In the genomic region with DNA sequence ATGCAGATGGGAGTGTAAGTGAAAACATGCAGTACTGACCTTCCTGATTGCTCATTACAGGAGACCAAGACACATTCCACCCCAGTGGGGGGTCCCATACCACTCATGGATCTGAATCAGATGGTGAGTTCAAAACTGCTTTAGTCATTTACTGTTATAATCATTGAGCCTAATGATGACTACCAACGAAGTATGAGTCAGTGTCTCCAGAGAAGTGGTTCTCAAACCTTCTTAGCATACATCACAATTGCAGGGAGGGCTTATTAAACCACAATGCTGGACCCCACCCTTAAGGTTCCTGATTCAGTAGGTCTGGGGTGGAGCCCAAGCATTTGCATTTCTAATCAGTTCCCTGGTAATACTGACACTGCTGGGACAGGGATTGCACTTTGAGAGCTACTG, we compare ENCODE assay signal across 8 cellular contexts.
DNase-seq lines count a peak whose midpoint lies in the region; FAIRE-seq and TF ChIP-seq lines count a peak whose summit lies in the region.

No MANE protein-coding gene starts in this region.

- peaks cover 3% of the 10 kb centered on the region; the same call in 1 of the 2 replicates for H3K36me3 ChIP-seq in HUES64 (ENCODE audit: insufficient read depth, low read length)
- H3K36me3 ChIP-seq in mesendoderm (ENCODE audit: control insufficient read depth, insufficient read depth, low read length): no peaks in the 10 kb centered on the region

- FAIRE-seq in GM19239 (lab: Jason Lieb, UNC) (no peak), frontal cortex (lab: Jason Lieb, UNC) (no peak)

- DNase-seq in AG04450 (ENCODE audit: low read depth, low spot score) (peak; percentile 82), amniotic stem cell (lab: John Stamatoyannopoulos, UW) (peak; percentile 80), mesendoderm (peak; percentile 95), DMS 273 (lab: John Stamatoyannopoulos, UW; ENCODE audit: unreplicated experiment) (no peak), NOMO-1 treated with dmso at 0.1 percent for 144 hours (lab: John Stamatoyannopoulos, UW; ENCODE audit: unreplicated experiment) (no peak), GM19239 (ENCODE audit: insufficient read length, low spot score) (no peak), frontal cortex (ENCODE audit: low spot score in 2 of 2) (no peak)

- H3K23ac ChIP-seq in mesendoderm (ENCODE audit: low read length): no peak overlapping the region

- H3K4ac ChIP-seq in mesendoderm (ENCODE audit: low read depth, low read length): no peak overlapping the region

- H3K9me3 ChIP-seq in AG04450 (ENCODE audit: control insufficient read depth, insufficient read depth, low read length) (no peaks in the 10 kb centered on the region), HUES64 (ENCODE audit: insufficient read depth, low read depth, low read length) (0 out of 2 replicates have a peak, but pooled peaks cover 3% of the 10 kb centered on the region)

- no peak for TF ChIP-seq CTCF in AG04450 (IDR thresholded peaks at IDR 0.05; ENCODE audit: low read depth, low read length)

- no peak overlapping the region for H4K8ac ChIP-seq in mesendoderm (ENCODE audit: low read depth, low read length)

- CTCF ChIA-PET in AG04450 (lab: Charles Lee): interaction anchor here (1.5 kb wide), 1 partner anchor 91 kb away, joined by 3 read pairs; no protein-coding TSS in a partner anchor

- peak overlapping the region; percentile 82 for H3K27ac ChIP-seq in AG04450 (ENCODE audit: low read depth, low read length)
- H3K27ac ChIP-seq in HUES64 (ENCODE audit: low read depth, low read length): peak overlapping the region; percentile 86; the same call in 1 of the 2 replicates
- H3K27ac ChIP-seq in mesendoderm (ENCODE audit: low read depth, low read length): no peak overlapping the region

- no peak overlapping the region for H2BK5ac ChIP-seq in mesendoderm (ENCODE audit: low read length)

- 25% methylated on average over 1 of the region's 1 CpG for WGBS in HUES64
- WGBS in mesendoderm (ENCODE audit: extremely low coverage, insufficient coverage, low lambda C conversion rate): no CpG with 5 or more reads among the region's 1 CpG

- H3K79me1 ChIP-seq in mesendoderm (ENCODE audit: low read length): no peaks in the 10 kb centered on the region

- no peaks in the 10 kb centered on the region for H3K79me2 ChIP-seq in mesendoderm (ENCODE audit: control insufficient read depth, insufficient read depth, low read length)

- H4K5ac ChIP-seq in mesendoderm (ENCODE audit: low read length): no peak overlapping the region

- no peak overlapping the region for H3K56ac ChIP-seq in mesendoderm (ENCODE audit: low read length)

- H3K4me1 ChIP-seq in HUES64 (ENCODE audit: insufficient read depth, low read length) (peaks cover 30% of the 10 kb centered on the region), mesendoderm (ENCODE audit: control insufficient read depth, low read depth, low read length) (peaks cover 4% of the 10 kb centered on the region)

- H2BK120ac ChIP-seq in mesendoderm (ENCODE audit: low read depth, low read length): no peak overlapping the region

- H3K4me2 ChIP-seq in mesendoderm (ENCODE audit: low read length): no peak overlapping the region

- H3K4me3 ChIP-seq in AG04450 (ENCODE audit: low read depth, low read length) (no peak overlapping the region), HUES64 (ENCODE audit: low read length) (no peak overlapping the region), mesendoderm (ENCODE audit: low read length) (no peak overlapping the region)

- no peak overlapping the region for H3K18ac ChIP-seq in mesendoderm (ENCODE audit: low read length)

- H3K9ac ChIP-seq in HUES64 (ENCODE audit: low read depth, low read length) (no peak overlapping the region), mesendoderm (ENCODE audit: low read length) (no peak overlapping the region)

- no peak overlapping the region for H2BK15ac ChIP-seq in mesendoderm (replicated peaks; ENCODE audit: low read depth)

- POLR2A ChIA-PET in AG04450 (lab: Yijun Ruan, JAX): no interaction called here

- H2AK5ac ChIP-seq in mesendoderm (ENCODE audit: low read length): no peak overlapping the region

- H3K27me3 ChIP-seq in AG04450 (ENCODE audit: control insufficient read depth, insufficient read depth, low read length): no peaks in the 10 kb centered on the region
- H3K27me3 ChIP-seq in HUES64 (ENCODE audit: insufficient read depth, low read length): no peaks in the 10 kb centered on the region
- H3K27me3 ChIP-seq in mesendoderm (ENCODE audit: insufficient read depth, low read length, poor library complexity): no peaks in the 10 kb centered on the region

Comparison
In these comparisons a context has a peak if more than half of its experiments do, and no peak if none do; other contexts are left out.
1. DNase-seq: peak in AG04450 (single experiment), amniotic stem cell (single experiment) and mesendoderm (single experiment); none in DMS 273 (single experiment), NOMO-1 treated with dmso at 0.1 percent for 144 hours (single experiment), GM19239 (single experiment) and frontal cortex (0 of 2).